In genomic region chr7:15389073-15389472, GRCh38 we compare ENCODE assay signal across 1 cellular context.
TF ChIP-seq lines count a peak whose summit lies in the region.

No MANE protein-coding gene starts in this region.

TF ChIP-seq in HCT116, 20 proteins besides CTCF, POLR2A, EP300 and RAD21 (continued from another document):
- no peak for TF ChIP-seq CBX3 (IDR thresholded peaks at IDR 0.05; ENCODE audit: low read depth)
- TF ChIP-seq EZH2 (IDR thresholded peaks at IDR 0.05), result no peak
- TF ChIP-seq SIN3A (IDR thresholded peaks at IDR 0.05; ENCODE audit: low read depth), result no peak
- TF ChIP-seq ZNF274 (IDR thresholded peaks at IDR 0.05; ENCODE audit: low read depth, low read length), result no peak
- TF ChIP-seq ZBTB33 (IDR thresholded peaks at IDR 0.05; ENCODE audit: extremely low read depth, insufficient replicate concordance, low read length), result no peak
- no peak for TF ChIP-seq MAX (IDR thresholded peaks at IDR 0.05)
- TF ChIP-seq FOSL1 (IDR thresholded peaks at IDR 0.05; ENCODE audit: low read depth), result no peak
- no peak for TF ChIP-seq POLR2AphosphoS5 (IDR thresholded peaks at IDR 0.05; ENCODE audit: low read depth, low read length)
- TF ChIP-seq EZH2phosphoT487 (IDR thresholded peaks at IDR 0.05; ENCODE audit: borderline replicate concordance), result no peak
- TF ChIP-seq ZFX (IDR thresholded peaks at IDR 0.05), result no peak
- no peak for TF ChIP-seq YY1 (IDR thresholded peaks at IDR 0.05; ENCODE audit: extremely low read depth, insufficient replicate concordance, low read depth, low read length)
- TF ChIP-seq SRF (IDR thresholded peaks at IDR 0.05; ENCODE audit: low read depth), result no peak
- TF ChIP-seq EGR1 (IDR thresholded peaks at IDR 0.05; ENCODE audit: low read depth), result no peak
TF ChIP-seq in HCT116: peak in this region for 0.
